Comparison of ENCODE assay signal across 13 cellular contexts in genomic region chr10:129713659-129714265, GRCh38.
DNase-seq lines count a peak whose midpoint lies in the region; ATAC-seq and TF ChIP-seq lines count a peak whose summit lies in the region.
"Had no signal": no experiment of that assay in that cellular context is flagged by ENCODE, and none has a peak within 500 bp of the region (broad histone marks: within the 10 kb centered on the region; RNA-seq: fewer than 3 reads in every experiment).

No MANE protein-coding gene starts in this region.

- H3K4me3 Mint-ChIP-seq in T-helper 2 cell treated with Interferon-gamma antibody and Interleukin-4, amounts not matched to agents 5 μg/mL and 100 μg/mL, for 36 hours: no peak overlapping the region
- H3K4me3 Mint-ChIP-seq: CD8-positive, alpha-beta memory T cell had no signal

- no peaks in the 10 kb centered on the region for H3K27me3 Mint-ChIP-seq in T-helper 2 cell treated with Interferon-gamma antibody and Interleukin-4, amounts not matched to agents 5 μg/mL and 100 μg/mL, for 36 hours (ENCODE audit: low read depth)
- H3K27me3 Mint-ChIP-seq: CD8-positive, alpha-beta memory T cell had no signal

- peak; percentile 41 for DNase-seq in activated CD8-positive, alpha-beta memory T cell treated with anti-CD3 and anti-CD28 coated beads for 24 hours
- DNase-seq in activated CD8-positive, alpha-beta memory T cell treated with anti-CD3 and anti-CD28 coated beads, Interleukin-2, amount 50 U/mL, for 48 hours: no peak
- DNase-seq in coronary artery (ENCODE audit: low spot score): peak; percentile 54
- peak; percentile 38 for DNase-seq in left lobe of liver (ENCODE audit: low spot score)
- peak; percentile 51 for DNase-seq in posterior vena cava (ENCODE audit: low spot score)
- no peak for DNase-seq in T-helper 2 cell treated with Interferon-gamma antibody and Interleukin-4, amounts not matched to agents 5 μg/mL and 100 μg/mL, for 36 hours (ENCODE audit: low spot score)
- DNase-seq in DMS 273 (lab: John Stamatoyannopoulos, UW; ENCODE audit: unreplicated experiment): no peak
- DNase-seq in NAMALWA (ENCODE audit: low spot score): no peak
- DNase-seq: Caco-2; CD8-positive, alpha-beta memory T cell; DMS53 had no signal

- no peak for ATAC-seq in left lobe of liver

- no peak for TF ChIP-seq CTCF in coronary artery (IDR thresholded peaks at IDR 0.05)

- no peaks in the 10 kb centered on the region for H3K36me3 Mint-ChIP-seq in T-helper 2 cell treated with Interferon-gamma antibody and Interleukin-4, amounts not matched to agents 5 μg/mL and 100 μg/mL, for 36 hours (ENCODE audit: low read depth)

- no peak overlapping the region for H3K27ac Mint-ChIP-seq in T-helper 2 cell treated with Interferon-gamma antibody and Interleukin-4, amounts not matched to agents 5 μg/mL and 100 μg/mL, for 36 hours

- intact Hi-C loops in posterior vena cava (cut with DNase I): no loop called here

- no peaks in the 10 kb centered on the region for H3K9me3 Mint-ChIP-seq in T-helper 2 cell treated with Interferon-gamma antibody and Interleukin-4, amounts not matched to agents 5 μg/mL and 100 μg/mL, for 36 hours

- no peaks in the 10 kb centered on the region for H3K4me1 Mint-ChIP-seq in T-helper 2 cell treated with Interferon-gamma antibody and Interleukin-4, amounts not matched to agents 5 μg/mL and 100 μg/mL, for 36 hours (ENCODE audit: low read depth)
- H3K4me1 Mint-ChIP-seq: CD8-positive, alpha-beta memory T cell had no signal

- H3K4me3 ChIP-seq in coronary artery: no peak overlapping the region
- H3K4me3 ChIP-seq: BLaER1 had no signal

- H3K27ac ChIP-seq in coronary artery: no peak overlapping the region
- H3K27ac ChIP-seq: 22Rv1, BLaER1 had no signal

Comparison
In these comparisons a context has a peak if more than half of its experiments do, and no peak if none do; other contexts are left out.
1. DNase-seq: peak in activated CD8-positive, alpha-beta memory T cell treated with anti-CD3 and anti-CD28 coated beads for 24 hours (single experiment), coronary artery (single experiment), left lobe of liver (single experiment) and posterior vena cava (single experiment); none in activated CD8-positive, alpha-beta memory T cell treated with anti-CD3 and anti-CD28 coated beads, Interleukin-2, amount 50 U/mL, for 48 hours (single experiment), T-helper 2 cell treated with Interferon-gamma antibody and Interleukin-4, amounts not matched to agents 5 μg/mL and 100 μg/mL, for 36 hours (single experiment), DMS 273 (single experiment) and NAMALWA (single experiment).